In genomic region chr9:84354035-84354434, GRCh38 we compare ENCODE assay signal across 31 cellular contexts. TPM values are rescaled to one million over a fixed set of nuclear protein-coding genes. Genes with fewer than 3 reads are reported as not detected.
"Had no signal": no experiment of that assay in that cellular context is flagged by ENCODE, and none has a peak within 500 bp of the region (broad histone marks: within the 10 kb centered on the region; RNA-seq: fewer than 3 reads in every experiment).

No MANE protein-coding gene starts in this region.

- H3K27ac ChIP-seq: brain microvascular endothelial cell, Peyer's patch, WERI-Rb-1 had no signal

- H3K4me3 ChIP-seq: K562, Peyer's patch had no signal

- H3K36me3 Mint-ChIP-seq: activated naive CD8-positive, alpha-beta T cell treated with anti-CD3 and anti-CD28 coated beads for 36 hours had no signal

- DNase-seq: activated CD4-positive, alpha-beta T cell treated with anti-CD3 and anti-CD28 coated beads for 1 hour; activated CD4-positive, alpha-beta T cell treated with anti-CD3 and anti-CD28 coated beads for 48 hours; activated CD4-positive, alpha-beta T cell treated with anti-CD3 and anti-CD28 coated beads, Interleukin-2, amount 50 U/mL, for 4 hours; activated CD4-positive, CD25-positive, alpha-beta regulatory T cell; activated CD8-positive, alpha-beta T cell treated with anti-CD3 and anti-CD28 coated beads for 36 hours; activated effector memory CD4-positive, alpha-beta T cell treated with anti-CD3 and anti-CD28 coated beads, Interleukin-2, amount 50 U/mL, for 16 hours; activated naive CD4-positive, alpha-beta T cell; activated naive CD4-positive, alpha-beta T cell treated with anti-CD3 and anti-CD28 coated beads, Interleukin-2, amount 50 U/mL, for 16 hours; activated naive CD8-positive, alpha-beta T cell treated with anti-CD3 and anti-CD28 coated beads for 36 hours; activated T-cell treated with anti-CD3 and anti-CD28 coated beads, Interleukin-2, amount 50 U/mL, for 1 hour; activated T-cell treated with anti-CD3 and anti-CD28 coated beads, Interleukin-2, amount 50 U/mL, for 72 hours; amniotic stem cell; aorta; brain microvascular endothelial cell; NCI-H1105; NCI-H1417 treated with DMSO at 0.1 percent for 48 hours; NCI-H187 treated with DMSO at 0.1 percent for 48 hours; NCI-H2081; NCI-H2171 treated with DMSO at 0.1 percent for 48 hours; NCI-H2227 treated with DMSO at 0.1 percent for 48 hours; NCI-H446; NCI-H510A treated with DMSO at 0.1 percent for 48 hours; Peyer's patch; RPMI8226; SW 1271; T-helper 1 cell; T-helper 2 cell; T-helper 9 cell; WERI-Rb-1 had no signal

- H3K4me3 Mint-ChIP-seq: activated CD8-positive, alpha-beta T cell treated with anti-CD3 and anti-CD28 coated beads for 36 hours; activated naive CD8-positive, alpha-beta T cell treated with anti-CD3 and anti-CD28 coated beads for 36 hours; activated T-cell treated with anti-CD3 and anti-CD28 coated beads, Interleukin-2, amount 50 U/mL, for 72 hours; activated T-helper 17 cell treated with anti-CD3 and anti-CD28 coated beads, Interleukin-2, amount 50 U/mL, for 72 hours had no signal

- H3K4me1 ChIP-seq: Peyer's patch had no signal

- H3K4me1 Mint-ChIP-seq: activated naive CD8-positive, alpha-beta T cell treated with anti-CD3 and anti-CD28 coated beads for 36 hours; activated T-helper 17 cell treated with anti-CD3 and anti-CD28 coated beads, Interleukin-2, amount 50 U/mL, for 72 hours had no signal

- ATAC-seq: activated CD8-positive, alpha-beta T cell treated with anti-CD3 and anti-CD28 coated beads for 36 hours; activated T-cell treated with anti-CD3 and anti-CD28 coated beads, Interleukin-2, amount 50 U/mL, for 72 hours; activated T-helper 17 cell treated with anti-CD3 and anti-CD28 coated beads, Interleukin-2, amount 50 U/mL, for 72 hours; K562 had no signal

- H3K36me3 ChIP-seq: brain microvascular endothelial cell, Peyer's patch, WERI-Rb-1 had no signal

- H3K9me3 Mint-ChIP-seq: activated CD8-positive, alpha-beta T cell treated with anti-CD3 and anti-CD28 coated beads for 36 hours; activated naive CD8-positive, alpha-beta T cell treated with anti-CD3 and anti-CD28 coated beads for 36 hours; activated T-helper 17 cell treated with anti-CD3 and anti-CD28 coated beads, Interleukin-2, amount 50 U/mL, for 72 hours had no signal

- H3K27ac Mint-ChIP-seq: activated CD8-positive, alpha-beta T cell treated with anti-CD3 and anti-CD28 coated beads for 36 hours; activated naive CD8-positive, alpha-beta T cell treated with anti-CD3 and anti-CD28 coated beads for 36 hours; activated T-cell treated with anti-CD3 and anti-CD28 coated beads, Interleukin-2, amount 50 U/mL, for 72 hours; activated T-helper 17 cell treated with anti-CD3 and anti-CD28 coated beads, Interleukin-2, amount 50 U/mL, for 72 hours had no signal

- H3K9me3 ChIP-seq: Peyer's patch had no signal

- H3K27me3 ChIP-seq: brain microvascular endothelial cell, Peyer's patch had no signal

- H3K27me3 Mint-ChIP-seq: activated CD8-positive, alpha-beta T cell treated with anti-CD3 and anti-CD28 coated beads for 36 hours; activated naive CD8-positive, alpha-beta T cell treated with anti-CD3 and anti-CD28 coated beads for 36 hours; activated T-helper 17 cell treated with anti-CD3 and anti-CD28 coated beads, Interleukin-2, amount 50 U/mL, for 72 hours had no signal

RNA-seq across cellular contexts. Expression of gene SLC28A3, which starts 13.5 kb away (rescaled TPM):
- total RNA-seq: K562 had no signal
- polyA plus RNA-seq: aorta, K562 had no signal
